ENCODE assay signal across 33 cellular contexts in the genomic region with DNA sequence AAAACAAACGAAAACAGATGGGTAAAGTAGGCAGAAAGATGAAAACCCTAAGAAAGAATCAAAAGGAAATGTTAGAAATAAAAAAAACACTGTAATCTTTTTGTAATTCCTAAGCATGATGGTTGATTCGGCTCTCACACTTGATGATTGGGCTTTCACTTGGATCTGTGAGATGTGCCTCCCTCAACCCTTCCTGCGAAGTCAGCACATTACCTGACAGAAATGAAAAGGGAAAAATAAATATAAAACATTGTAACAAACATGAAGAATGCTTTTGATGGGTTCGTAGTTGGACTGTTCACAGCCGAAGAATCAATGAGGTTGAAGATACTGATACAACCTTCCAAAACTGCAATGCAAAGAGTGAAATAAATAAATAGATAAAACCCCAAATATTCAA.
A peak's percentile ranks its signal among the peaks of the same experiment; 100 is the strongest.
DNase-seq lines count a peak whose midpoint lies in the region; ATAC-seq, FAIRE-seq and TF ChIP-seq lines count a peak whose summit lies in the region.
"Had no signal": no experiment of that assay in that cellular context is flagged by ENCODE, and none has a peak within 500 bp of the region (broad histone marks: within the 10 kb centered on the region; RNA-seq: fewer than 3 reads in every experiment).

No MANE protein-coding gene starts in this region.

- no peak overlapping the region for H3K9ac ChIP-seq in IMR-90 (ENCODE audit: low read depth, low read length)
- no peak overlapping the region for H3K9ac ChIP-seq in K562 (ENCODE audit: insufficient read depth in 1 of 2, low read depth in 2 of 2, low read length in 2 of 2)
- H3K9ac ChIP-seq in H1 (replicated peaks in 1 of 4; ENCODE audit: extremely low read depth in 1 of 4, low read depth in 3 of 4, low read length in 3 of 4): no peak overlapping the region
- H3K9ac ChIP-seq: BLaER1; BLaER1 treated with 17β-estradiol and CSF1 and Interleukin-3, amounts not matched to agents 10 nM and 100 nM had no signal

- H4K91ac ChIP-seq in IMR-90 (ENCODE audit: insufficient read depth, low read depth, low read length) (no peak overlapping the region), H1 (replicated peaks; ENCODE audit: insufficient read length, low read length) (no peak overlapping the region)

- peaks cover 3% of the 10 kb centered on the region for H3K9me3 ChIP-seq in IMR-90 (ENCODE audit: control insufficient read depth, insufficient read depth, low read length)
- no peaks in the 10 kb centered on the region for H3K9me3 ChIP-seq in K562 (replicated peaks; ENCODE audit: control insufficient read depth, insufficient read depth, low read depth, low read length)
- peaks cover 6% of the 10 kb centered on the region in 2 experiments; a peak in 3 of 4 replicates for H3K9me3 ChIP-seq in H1 (ENCODE audit: insufficient read depth in 2 of 2, low read depth in 1 of 2, low read length in 1 of 2)
- no peaks in the 10 kb centered on the region for H3K9me3 ChIP-seq in MG63
- H3K9me3 ChIP-seq: BE2C had no signal

- H3K18ac ChIP-seq in IMR-90 (ENCODE audit: low read depth, low read length) (no peak overlapping the region), H1 (ENCODE audit: extremely low read depth, low read length) (no peak overlapping the region)

- H3K27ac ChIP-seq in IMR-90 (ENCODE audit: insufficient read depth, low read length) (no peak overlapping the region), K562 (ENCODE audit: extremely low read depth, low read depth, low read length) (no peak overlapping the region), H1 (ENCODE audit: low read depth, low read length) (no peak overlapping the region)
- H3K27ac ChIP-seq: 22Rv1; A549; BLaER1; BLaER1 treated with 17β-estradiol and CSF1 and Interleukin-3, amounts not matched to agents 10 nM and 100 nM; C4-2B had no signal

- H3K9me1 ChIP-seq in IMR-90 (ENCODE audit: insufficient read depth, low read length) (no peaks in the 10 kb centered on the region), K562 (ENCODE audit: control insufficient read depth, insufficient read depth, low read length) (no peaks in the 10 kb centered on the region)

- H4K8ac ChIP-seq in IMR-90 (ENCODE audit: low read depth in 2 of 2, low read length in 2 of 2): no peak overlapping the region
- no peak overlapping the region for H4K8ac ChIP-seq in H1 (ENCODE audit: extremely low read depth, insufficient read depth, low read length)

- H2BK120ac ChIP-seq in IMR-90 (ENCODE audit: low read depth, low read length) (no peak overlapping the region), H1 (replicated peaks; ENCODE audit: low read depth, low read length) (no peak overlapping the region)

- H3K79me1 ChIP-seq in IMR-90 (ENCODE audit: low read depth in 1 of 2, low read length in 2 of 2) (no peaks in the 10 kb centered on the region), H1 (ENCODE audit: low read depth, low read length) (no peaks in the 10 kb centered on the region)

- DNase-seq in IMR-90: no peak
- DNase-seq in K562 (ENCODE audit: extremely low read depth in 1 of 4, low spot score in 3 of 4): no peak
- DNase-seq in H1 (ENCODE audit: low read depth in 1 of 2, low spot score in 2 of 2): no peak
- no peak for DNase-seq in COLO829 (ENCODE audit: low spot score)
- DNase-seq in SHP77 treated with DMSO at 0.1 percent for 48 hours (lab: John Stamatoyannopoulos, UW): no peak
- DNase-seq in MG63: no peak
- DNase-seq: 8988T; ACHN; AML-193; BE2C; C1 segment of cervical spinal cord; Caco-2; Calu3; CD4-positive, alpha-beta memory T cell; CD4-positive, alpha-beta T cell; CD4-positive, CD25-positive, alpha-beta regulatory T cell; CD8-positive, alpha-beta memory T cell; CD8-positive, alpha-beta T cell; COR-L47; DMS 273 treated with DMSO at 0.1 percent for 48 hours; DMS153; DMS53; DMS79; DMS79 treated with DMSO at 0.1 percent for 48 hours; DND-41; EL had no signal

- H4K20me1 ChIP-seq in IMR-90 (ENCODE audit: insufficient read depth, low read length) (no peaks in the 10 kb centered on the region), K562 (replicated peaks; ENCODE audit: control insufficient read depth, insufficient read depth, low read length) (no peaks in the 10 kb centered on the region), H1 (replicated peaks in 1 of 2; ENCODE audit: control insufficient read depth in 1 of 2, insufficient read depth in 2 of 2, low read length in 2 of 2) (no peaks in the 10 kb centered on the region)
- H4K20me1 ChIP-seq: BLaER1; BLaER1 treated with 17β-estradiol and CSF1 and Interleukin-3, amounts not matched to agents 10 nM and 100 nM had no signal

- no peaks in the 10 kb centered on the region for H3K36me3 ChIP-seq in IMR-90 (ENCODE audit: control insufficient read depth, insufficient read depth, low read length)
- no peaks in the 10 kb centered on the region for H3K36me3 ChIP-seq in K562 (ENCODE audit: control insufficient read depth, insufficient read depth, low read length)
- no peaks in the 10 kb centered on the region for H3K36me3 ChIP-seq in H1 (ENCODE audit: control insufficient read depth in 2 of 4, insufficient read depth in 4 of 4, low read length in 3 of 4)
- H3K36me3 ChIP-seq in MG63: no peaks in the 10 kb centered on the region
- H3K36me3 ChIP-seq: BE2C; BLaER1; BLaER1 treated with 17β-estradiol and CSF1 and Interleukin-3, amounts not matched to agents 10 nM and 100 nM had no signal

- POLR2A ChIA-PET in IMR-90 (lab: Charles Lee; ENCODE audit: unreplicated experiment): no interaction called here
- POLR2A ChIA-PET in K562 (lab: Yijun Ruan, JAX): no interaction called here
- POLR2A ChIA-PET in H1 (lab: Charles Lee; ENCODE audit: partially characterized antibody): no interaction called here

- H2BK5ac ChIP-seq in IMR-90 (ENCODE audit: low read depth, low read length, poor library complexity, severe bottlenecking) (no peak overlapping the region), H1 (ENCODE audit: low read depth, low read length) (no peak overlapping the region)

- H3K23ac ChIP-seq in IMR-90 (ENCODE audit: low read depth, low read length): no peak overlapping the region
- no peak overlapping the region for H3K23ac ChIP-seq in H1 (ENCODE audit: insufficient read length)

- no peaks in the 10 kb centered on the region for H3K23me2 ChIP-seq in H1 (ENCODE audit: low read depth, low read length)

- ATAC-seq in IMR-90 (ENCODE audit: low read depth) (no peak), K562 (no peak)
- ATAC-seq: A549; CD8-positive, alpha-beta T cell had no signal

- no peak overlapping the region for H2AK5ac ChIP-seq in IMR-90 (ENCODE audit: low read depth, low read length)
- no peak overlapping the region for H2AK5ac ChIP-seq in H1 (ENCODE audit: low read depth, low read length)

- H2BK15ac ChIP-seq in IMR-90 (ENCODE audit: low read depth, low read length): no peak overlapping the region
- no peak overlapping the region for H2BK15ac ChIP-seq in H1 (ENCODE audit: low read length)

- no peaks in the 10 kb centered on the region for H3K79me2 ChIP-seq in K562 (ENCODE audit: control insufficient read depth, insufficient read depth, low read length)
- H3K79me2 ChIP-seq in H1 (ENCODE audit: control insufficient read depth in 1 of 2, insufficient read depth in 2 of 2, low read length in 2 of 2): no peaks in the 10 kb centered on the region

- H4K5ac ChIP-seq in IMR-90 (ENCODE audit: low read depth, low read length): no peak overlapping the region
- no peak overlapping the region for H4K5ac ChIP-seq in H1 (ENCODE audit: insufficient read length, low read depth, low read length)

- H3K4me2 ChIP-seq in IMR-90 (ENCODE audit: low read depth, low read length) (no peak overlapping the region), K562 (ENCODE audit: insufficient read depth, low read length) (no peak overlapping the region), H1 (ENCODE audit: insufficient read depth in 1 of 2, low read depth in 2 of 2, low read length in 2 of 2) (no peak overlapping the region)
- H3K4me2 ChIP-seq: A549; BLaER1; BLaER1 treated with 17β-estradiol and CSF1 and Interleukin-3, amounts not matched to agents 10 nM and 100 nM had no signal

- dilution Hi-C loops in IMR-90 (cut with HindIII; ENCODE audit: low sequenced_read_pairs, unreplicated experiment): no loop called here

- H3K56ac ChIP-seq in IMR-90 (ENCODE audit: extremely low read depth, insufficient read depth, low read length): no peak overlapping the region
- H3K56ac ChIP-seq in H1 (replicated peaks; ENCODE audit: insufficient read length, low read depth, low read length): no peak overlapping the region

- H3K27me3 ChIP-seq in IMR-90 (ENCODE audit: control insufficient read depth, insufficient read depth, low read length): no peaks in the 10 kb centered on the region
- H3K27me3 ChIP-seq in K562 (ENCODE audit: control insufficient read depth in 2 of 2, insufficient read depth in 2 of 2, low read length in 2 of 2): peaks cover 0 to 5% of the 10 kb centered on the region in 2 experiments; a peak in 2 of 5 replicates
- no peaks in the 10 kb centered on the region for H3K27me3 ChIP-seq in H1 (replicated peaks in 1 of 4; ENCODE audit: control insufficient read depth in 3 of 4, extremely low read depth in 1 of 4, insufficient read depth in 3 of 4, low read length in 3 of 4)
- H3K27me3 ChIP-seq in MG63: no peaks in the 10 kb centered on the region
- H3K27me3 ChIP-seq: BE2C; BLaER1; BLaER1 treated with 17β-estradiol and CSF1 and Interleukin-3, amounts not matched to agents 10 nM and 100 nM had no signal

- H2AFZ ChIP-seq in IMR-90 (replicated peaks; ENCODE audit: low read length, poor library complexity) (no peak overlapping the region), K562 (ENCODE audit: low read depth, low read length) (no peak overlapping the region), H1 (ENCODE audit: low read length) (no peak overlapping the region)

- 40% methylated on average over 1 of the region's 5 CpGs; no CpG with 5 or more reads in 1 of the 2 experiments for WGBS in IMR-90 (ENCODE audit: extremely low coverage in 2 of 2, insufficient read length in 1 of 2), 2 experiments
- 6% methylated on average over 5 of the region's 5 CpGs for WGBS in K562 (ENCODE audit: insufficient coverage, low coverage, missing lambda C conversion rate)
- 92% methylated on average over 5 of the region's 5 CpGs; no CpG with 5 or more reads in 1 of the 2 experiments for WGBS in H1 (ENCODE audit: extremely low coverage in 1 of 2, insufficient coverage in 1 of 2, insufficient read length in 1 of 2, insufficient replicate concordance in 2 of 2, low coverage in 1 of 2, low lambda C conversion rate in 2 of 2, missing lambda C conversion rate in 1 of 2), 2 experiments

- H3K4me1 ChIP-seq in IMR-90 (ENCODE audit: control insufficient read depth, insufficient read depth, low read length) (no peaks in the 10 kb centered on the region), K562 (replicated peaks in 1 of 2; ENCODE audit: control insufficient read depth in 2 of 2, insufficient read depth in 2 of 2, low read length in 2 of 2) (no peaks in the 10 kb centered on the region), H1 (replicated peaks in 1 of 4; ENCODE audit: control insufficient read depth in 3 of 4, insufficient read depth in 4 of 4, low read length in 3 of 4) (peaks cover 2 to 5% (median 3%) of the 10 kb centered on the region in 4 experiments; a peak in 5 of 7 replicates)
- H3K4me1 ChIP-seq: A549, BE2C had no signal

- H3K4ac ChIP-seq in IMR-90 (ENCODE audit: low read depth, low read length) (no peak overlapping the region), H1 (replicated peaks; ENCODE audit: insufficient read length, low read depth, low read length) (no peak overlapping the region)

- no TSS peak for BruUV-seq in IMR-90 (replicated peaks; lab: Mats Ljungman, UMichigan)
- BruUV-seq in K562 (replicated peaks; lab: Mats Ljungman, UMichigan): no TSS peak

- H3K4me3 ChIP-seq in IMR-90 (ENCODE audit: insufficient read depth, low read depth, low read length): no peak overlapping the region
- H3K4me3 ChIP-seq in K562: no peak overlapping the region
- H3K4me3 ChIP-seq in H1 (ENCODE audit: extremely low read depth in 1 of 4, insufficient read depth in 2 of 4, low read depth in 3 of 4, low read length in 4 of 4): no peak overlapping the region
- no peak overlapping the region for H3K4me3 ChIP-seq in MG63
- H3K4me3 ChIP-seq: A549; BLaER1; BLaER1 treated with 17β-estradiol and CSF1 and Interleukin-3, amounts not matched to agents 10 nM and 100 nM had no signal

- peak overlapping the region; percentile 30; the same call in 1 of the 2 replicates for H2BK12ac ChIP-seq in H1 (ENCODE audit: low read depth, low read length)

- CTCF ChIA-PET in IMR-90 (lab: Yijun Ruan, JAX): no interaction called here
- CTCF ChIA-PET in K562 (lab: Yijun Ruan, JAX; ENCODE audit: low intra/inter-chr PET ratio): no interaction called here
- CTCF ChIA-PET in H1 (lab: Charles Lee; ENCODE audit: partially characterized antibody): no interaction called here

- FAIRE-seq in K562 (lab: Jason Lieb, UNC): no peak
- no peak for FAIRE-seq in H1 (lab: Jason Lieb, UNC)
- FAIRE-seq: A204.1, A549, D721Med had no signal

- TF ChIP-seq EP300 in K562 (IDR thresholded peaks at IDR 0.05; ENCODE audit: low read length): no peak
- no peak for TF ChIP-seq EP300 in H1 (IDR thresholded peaks at IDR 0.05; ENCODE audit: borderline replicate concordance in 1 of 2, low read depth in 2 of 2, low read length in 2 of 2)

- in situ Hi-C loops in IMR-90 (cut with MboI; ENCODE audit: low sequenced_read_pairs) (no loop called here), K562 (cut with MboI) (loop anchor here (5.0 kb wide), 1 partner anchor 561 kb away; no protein-coding TSS in a partner anchor)

- H2BK20ac ChIP-seq in IMR-90 (ENCODE audit: low read depth, low read length): no peak overlapping the region
- H2BK20ac ChIP-seq in H1 (ENCODE audit: low read length): no peak overlapping the region

- H2AK9ac ChIP-seq in IMR-90 (replicated peaks; ENCODE audit: low read depth, low read length, poor library complexity): no peak overlapping the region

- TF ChIP-seq RAD21 in IMR-90 (IDR thresholded peaks at IDR 0.05; ENCODE audit: low read length) (no peak), K562 (CRISPR knock-in tag; conservative IDR thresholded peaks at IDR 0.05 in 1 of 2, IDR thresholded peaks at IDR 0.05 in 1 of 2) (no peak), H1 (IDR thresholded peaks at IDR 0.05 in 1 of 2, conservative IDR thresholded peaks at IDR 0.05 in 1 of 2; ENCODE audit: low read depth in 2 of 2, low read length in 2 of 2) (no peak)

- H3K14ac ChIP-seq in IMR-90 (replicated peaks; ENCODE audit: low read depth, low read length) (no peak overlapping the region), H1 (ENCODE audit: insufficient read length) (no peak overlapping the region)

- intact Hi-C loops in IMR-90 (cut with micrococcal nuclease) (no loop called here), K562 (cut with micrococcal nuclease) (no loop called here)

- TF ChIP-seq CTCF in IMR-90 (conservative IDR thresholded peaks at IDR 0.05; ENCODE audit: low read depth, low read length) (no peak), K562 (IDR thresholded peaks at IDR 0.05 in 2 of 3, conservative IDR thresholded peaks at IDR 0.05 in 1 of 3; ENCODE audit: insufficient read depth in 2 of 3, low read depth in 1 of 3, low read length in 3 of 3) (no peak), H1 (IDR thresholded peaks at IDR 0.05; ENCODE audit: control extremely low read depth in 1 of 3, insufficient read depth in 1 of 3, low read depth in 1 of 3, low read length in 3 of 3) (no peak)

- no peak for TF ChIP-seq POLR2A in IMR-90 (IDR thresholded peaks at IDR 0.05; ENCODE audit: low read depth, low read length)
- no peak for TF ChIP-seq POLR2A in K562 (conservative IDR thresholded peaks at IDR 0.05)
- no peak for TF ChIP-seq POLR2A in H1 (IDR thresholded peaks at IDR 0.05; ENCODE audit: control extremely low read depth in 1 of 2, low read depth in 2 of 2, low read length in 2 of 2)
